In genomic region chr4:158268553-158268952, GRCh38 we compare ENCODE assay signal across 14 cellular contexts.
"Had no signal": no experiment of that assay in that cellular context is flagged by ENCODE, and none has a peak within 500 bp of the region (broad histone marks: within the 10 kb centered on the region; RNA-seq: fewer than 3 reads in every experiment).

No MANE protein-coding gene starts in this region.

- H3K36me3 Mint-ChIP-seq: activated naive CD4-positive, alpha-beta T cell treated with anti-CD3 and anti-CD28 coated beads, Interleukin-2, amount 50 U/mL, for 72 hours; memory B cell; stimulated activated memory B cell treated with anti-CD40 and anti-IgM and Interleukin-4, amounts not matched to agents 10 μg/mL and 1 μg/mL and 100 μg/mL, for 72 hours had no signal

- DNase-seq: activated CD4-positive, alpha-beta T cell treated with anti-CD3 and anti-CD28 coated beads for 36 hours; activated CD4-positive, alpha-beta T cell treated with anti-CD3 and anti-CD28 coated beads, Interleukin-2, amount 50 U/mL, for 48 hours; activated gamma-delta T cell; effector memory CD8-positive, alpha-beta T cell; retina; stimulated activated CD4-positive, alpha-beta T cell treated with anti-CD3 and anti-CD28 coated beads, Interleukin-15, amount 100 ng/mL, for 24 hours; stimulated activated CD4-positive, alpha-beta T cell treated with anti-CD3 and anti-CD28 coated beads, Interleukin-4, amount 100 ng/mL, for 1 hour; thyroid gland had no signal

- H3K9me3 Mint-ChIP-seq: activated naive CD4-positive, alpha-beta T cell treated with anti-CD3 and anti-CD28 coated beads, Interleukin-2, amount 50 U/mL, for 72 hours; effector memory CD8-positive, alpha-beta T cell; memory B cell; stimulated activated memory B cell treated with anti-CD40 and anti-IgM and Interleukin-4, amounts not matched to agents 10 μg/mL and 1 μg/mL and 100 μg/mL, for 72 hours; T-helper 2 cell treated with Interferon-gamma antibody and Interleukin-4, amounts not matched to agents 5 μg/mL and 100 μg/mL, for 36 hours had no signal

- H3K9me3 ChIP-seq: thyroid gland had no signal

- H3K27ac Mint-ChIP-seq: activated CD4-positive, alpha-beta T cell treated with anti-CD3 and anti-CD28 coated beads for 36 hours; activated naive CD4-positive, alpha-beta T cell treated with anti-CD3 and anti-CD28 coated beads, Interleukin-2, amount 50 U/mL, for 72 hours; effector memory CD8-positive, alpha-beta T cell; memory B cell; stimulated activated memory B cell treated with anti-CD40 and anti-IgM and Interleukin-4, amounts not matched to agents 10 μg/mL and 1 μg/mL and 100 μg/mL, for 72 hours; T-helper 2 cell treated with Interferon-gamma antibody and Interleukin-4, amounts not matched to agents 5 μg/mL and 100 μg/mL, for 36 hours had no signal

- H3K4me1 ChIP-seq: thyroid gland had no signal

- H3K27me3 ChIP-seq: thyroid gland had no signal

- H3K36me3 ChIP-seq: thyroid gland had no signal

- H3K4me1 Mint-ChIP-seq: activated CD4-positive, alpha-beta T cell treated with anti-CD3 and anti-CD28 coated beads for 36 hours; memory B cell; stimulated activated memory B cell treated with anti-CD40 and anti-IgM and Interleukin-4, amounts not matched to agents 10 μg/mL and 1 μg/mL and 100 μg/mL, for 72 hours had no signal

- H3K27me3 Mint-ChIP-seq: stimulated activated memory B cell treated with anti-CD40 and anti-IgM and Interleukin-4, amounts not matched to agents 10 μg/mL and 1 μg/mL and 100 μg/mL, for 72 hours had no signal

- H3K27ac ChIP-seq: epithelial cell of prostate, skin epidermis, thyroid gland had no signal

- H3K4me3 Mint-ChIP-seq: activated CD4-positive, alpha-beta T cell treated with anti-CD3 and anti-CD28 coated beads for 36 hours; effector memory CD8-positive, alpha-beta T cell; memory B cell; stimulated activated memory B cell treated with anti-CD40 and anti-IgM and Interleukin-4, amounts not matched to agents 10 μg/mL and 1 μg/mL and 100 μg/mL, for 72 hours; T-helper 2 cell treated with Interferon-gamma antibody and Interleukin-4, amounts not matched to agents 5 μg/mL and 100 μg/mL, for 36 hours had no signal

- H3K4me3 ChIP-seq: skin epidermis, thyroid gland had no signal
